8 cellular contexts compared by ENCODE assay signal in the genomic region with DNA sequence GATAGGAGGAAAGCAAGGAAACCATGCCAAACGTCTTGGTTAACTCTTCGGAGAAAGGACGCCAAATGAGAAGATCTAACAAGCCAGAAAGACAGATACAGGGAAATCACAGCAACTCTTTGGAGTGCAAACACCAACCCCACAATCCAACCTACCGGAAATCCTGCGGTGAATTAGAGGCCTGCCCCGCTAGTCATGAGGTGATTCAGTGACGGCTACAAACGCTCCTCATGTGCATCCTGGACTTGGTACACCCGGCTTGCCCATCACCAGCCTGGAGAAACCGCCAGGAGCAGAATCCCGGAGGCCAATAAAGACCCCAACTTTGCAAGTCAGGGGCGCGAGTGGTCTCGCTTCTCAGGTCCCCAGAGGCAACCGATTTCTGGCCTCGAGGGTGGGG. TPM values are rescaled to one million over a fixed set of nuclear protein-coding genes. Genes with fewer than 3 reads are reported as not detected.
DNase-seq lines count a peak whose midpoint lies in the region; ATAC-seq and TF ChIP-seq lines count a peak whose summit lies in the region.
"Not testable (repeated sequence)": the region's sequence is repeated elsewhere in the genome, so short reads cannot be mapped to it uniquely, and the experiment has no call there.

No MANE protein-coding gene starts in this region.

- intact Hi-C loops in activated T-helper 1 cell treated with anti-CD3 and anti-CD28 coated beads, Interleukin-12 subunit alpha, Interleukin-12 subunit beta, Interleukin-2, Interleukin-4 antibody, amounts not matched to agents 30 ng/mL and 10 ng/mL and 1 ng/mL, durations not matched to agents 14 hours and 24 hours and 36 hours (cut with micrococcal nuclease); colonic mucosa (cut with DNase I); sigmoid colon (cut with DNase I); tibial artery (cut with DNase I; ENCODE audit: low total_unique reads): not testable (repeated sequence)

- H3K36me3 Mint-ChIP-seq in T-helper 17 cell (ENCODE audit: low read depth); activated T-helper 1 cell treated with anti-CD3 and anti-CD28 coated beads, Interleukin-12 subunit alpha, Interleukin-12 subunit beta, Interleukin-2, Interleukin-4 antibody, amounts not matched to agents 30 ng/mL and 10 ng/mL and 1 ng/mL, durations not matched to agents 14 hours and 24 hours and 36 hours (ENCODE audit: low read depth); immature natural killer cell: not testable (repeated sequence)

- not testable (repeated sequence) for DNase-seq in GM12865 (ENCODE audit: low read depth)
- peak in 2 of 3 donors; percentile 7 to 18 for DNase-seq in T-helper 17 cell
- DNase-seq in activated T-helper 1 cell treated with anti-CD3 and anti-CD28 coated beads, Interleukin-12 subunit alpha, Interleukin-12 subunit beta, Interleukin-2, Interleukin-4 antibody, amounts not matched to agents 30 ng/mL and 10 ng/mL and 1 ng/mL, durations not matched to agents 14 hours and 24 hours and 36 hours (ENCODE audit: low spot score): peak; percentile 26
- peak; percentile 50 for DNase-seq in colonic mucosa
- DNase-seq in immature natural killer cell: peak; percentile 46 to 51 (median 47)
- DNase-seq in sigmoid colon: peak; percentile 68
- DNase-seq in tibial artery: peak in 1 of 2 donors; percentile 66

- peak overlapping the region; percentile 40 for H3K4me3 ChIP-seq in GM12865 (ENCODE audit: low read depth, low read length)
- H3K4me3 ChIP-seq in colonic mucosa: not testable (repeated sequence)
- H3K4me3 ChIP-seq in sigmoid colon: peak overlapping the region in 3 of 4 donors; percentile 47 to 59 (median 53)
- H3K4me3 ChIP-seq in tibial artery: peak overlapping the region; percentile 56 to 57

- H3K9me3 ChIP-seq in T-helper 17 cell (ENCODE audit: control insufficient read depth, low read length, poor library complexity, severe bottlenecking); colonic mucosa; sigmoid colon; tibial artery: not testable (repeated sequence)

- WGBS in sigmoid colon, 2 donors: 0% methylated on average over 8 of the region's 16 CpGs

- not testable (repeated sequence) for H3K4me1 Mint-ChIP-seq in T-helper 17 cell; activated T-helper 1 cell treated with anti-CD3 and anti-CD28 coated beads, Interleukin-12 subunit alpha, Interleukin-12 subunit beta, Interleukin-2, Interleukin-4 antibody, amounts not matched to agents 30 ng/mL and 10 ng/mL and 1 ng/mL, durations not matched to agents 14 hours and 24 hours and 36 hours (ENCODE audit: low read depth); immature natural killer cell

- H3K27ac ChIP-seq in colonic mucosa, tibial artery: not testable (repeated sequence)
- peak overlapping the region in 2 of 4 donors; percentile 58 to 82 for H3K27ac ChIP-seq in sigmoid colon

- not testable (repeated sequence) for TF ChIP-seq EP300 in sigmoid colon (IDR thresholded peaks at IDR 0.05)

- H3K4me3 Mint-ChIP-seq in T-helper 17 cell (peak overlapping the region; percentile 56), immature natural killer cell (peak overlapping the region in 4 of 5 donors; percentile 42 to 92 (median 56))
- peak overlapping the region; percentile 94 for H3K4me3 Mint-ChIP-seq in activated T-helper 1 cell treated with anti-CD3 and anti-CD28 coated beads, Interleukin-12 subunit alpha, Interleukin-12 subunit beta, Interleukin-2, Interleukin-4 antibody, amounts not matched to agents 30 ng/mL and 10 ng/mL and 1 ng/mL, durations not matched to agents 14 hours and 24 hours and 36 hours

- not testable (repeated sequence) for TF ChIP-seq POLR2A in sigmoid colon (IDR thresholded peaks at IDR 0.05)

- ATAC-seq in HG03066 (IDR thresholded peaks at IDR 0.05; ENCODE audit: low read depth, unreplicated experiment) (peak; percentile 30), T-helper 17 cell (peak; percentile 71)

- not testable (repeated sequence) for H3K27me3 ChIP-seq in colonic mucosa, sigmoid colon, tibial artery

- not testable (repeated sequence) for TF ChIP-seq CTCF in GM12865 (IDR thresholded peaks at IDR 0.05; ENCODE audit: insufficient read depth, low read depth, low read length, missing control alignments); colonic mucosa (IDR thresholded peaks at IDR 0.05); sigmoid colon (IDR thresholded peaks at IDR 0.05); tibial artery (IDR thresholded peaks at IDR 0.05)

- not testable (repeated sequence) for H3K27me3 Mint-ChIP-seq in T-helper 17 cell; activated T-helper 1 cell treated with anti-CD3 and anti-CD28 coated beads, Interleukin-12 subunit alpha, Interleukin-12 subunit beta, Interleukin-2, Interleukin-4 antibody, amounts not matched to agents 30 ng/mL and 10 ng/mL and 1 ng/mL, durations not matched to agents 14 hours and 24 hours and 36 hours (ENCODE audit: insufficient read depth); immature natural killer cell (ENCODE audit: low read depth in 3 of 3)

- H3K9me3 Mint-ChIP-seq in activated T-helper 1 cell treated with anti-CD3 and anti-CD28 coated beads, Interleukin-12 subunit alpha, Interleukin-12 subunit beta, Interleukin-2, Interleukin-4 antibody, amounts not matched to agents 30 ng/mL and 10 ng/mL and 1 ng/mL, durations not matched to agents 14 hours and 24 hours and 36 hours; immature natural killer cell: not testable (repeated sequence)

- H3K9ac ChIP-seq in colonic mucosa (ENCODE audit: low read depth in 2 of 2, low read length in 2 of 2): not testable (repeated sequence)

- not testable (repeated sequence) for H3K36me3 ChIP-seq in colonic mucosa, sigmoid colon, tibial artery

- not testable (repeated sequence) for H3K4me1 ChIP-seq in colonic mucosa, sigmoid colon, tibial artery

- H3K27ac Mint-ChIP-seq in T-helper 17 cell: peak overlapping the region; percentile 85
- H3K27ac Mint-ChIP-seq in activated T-helper 1 cell treated with anti-CD3 and anti-CD28 coated beads, Interleukin-12 subunit alpha, Interleukin-12 subunit beta, Interleukin-2, Interleukin-4 antibody, amounts not matched to agents 30 ng/mL and 10 ng/mL and 1 ng/mL, durations not matched to agents 14 hours and 24 hours and 36 hours; immature natural killer cell: not testable (repeated sequence)

RNA-seq across cellular contexts. Expression of a gene that starts 0.8 kb away (rescaled TPM):
- total RNA-seq in T-helper 17 cell: 10 to 100 TPM; 34.4 to 43.9 TPM
- total RNA-seq in activated T-helper 1 cell treated with anti-CD3 and anti-CD28 coated beads, Interleukin-12 subunit alpha, Interleukin-12 subunit beta, Interleukin-2, Interleukin-4 antibody, amounts not matched to agents 30 ng/mL and 10 ng/mL and 1 ng/mL, durations not matched to agents 14 hours and 24 hours and 36 hours: 22.0 and 24.8 TPM in 2 replicates
- total RNA-seq in colonic mucosa: 10 to 100 TPM; 11.5 to 12.7 TPM
- under 1 TPM; 0.08 to 0.61 (median 0.37) TPM for polyA plus RNA-seq in immature natural killer cell
- 10 to 100 TPM in 3 of 4 donors, 1 to 10 TPM in 1; 8.9 to 23.5 (median 11.1) TPM for total RNA-seq in sigmoid colon
- polyA plus RNA-seq in sigmoid colon: 1 to 10 TPM; 3.0 to 8.5 (median 3.2) TPM
